ENCODE assay signal across 1 cellular context in the genomic region with DNA sequence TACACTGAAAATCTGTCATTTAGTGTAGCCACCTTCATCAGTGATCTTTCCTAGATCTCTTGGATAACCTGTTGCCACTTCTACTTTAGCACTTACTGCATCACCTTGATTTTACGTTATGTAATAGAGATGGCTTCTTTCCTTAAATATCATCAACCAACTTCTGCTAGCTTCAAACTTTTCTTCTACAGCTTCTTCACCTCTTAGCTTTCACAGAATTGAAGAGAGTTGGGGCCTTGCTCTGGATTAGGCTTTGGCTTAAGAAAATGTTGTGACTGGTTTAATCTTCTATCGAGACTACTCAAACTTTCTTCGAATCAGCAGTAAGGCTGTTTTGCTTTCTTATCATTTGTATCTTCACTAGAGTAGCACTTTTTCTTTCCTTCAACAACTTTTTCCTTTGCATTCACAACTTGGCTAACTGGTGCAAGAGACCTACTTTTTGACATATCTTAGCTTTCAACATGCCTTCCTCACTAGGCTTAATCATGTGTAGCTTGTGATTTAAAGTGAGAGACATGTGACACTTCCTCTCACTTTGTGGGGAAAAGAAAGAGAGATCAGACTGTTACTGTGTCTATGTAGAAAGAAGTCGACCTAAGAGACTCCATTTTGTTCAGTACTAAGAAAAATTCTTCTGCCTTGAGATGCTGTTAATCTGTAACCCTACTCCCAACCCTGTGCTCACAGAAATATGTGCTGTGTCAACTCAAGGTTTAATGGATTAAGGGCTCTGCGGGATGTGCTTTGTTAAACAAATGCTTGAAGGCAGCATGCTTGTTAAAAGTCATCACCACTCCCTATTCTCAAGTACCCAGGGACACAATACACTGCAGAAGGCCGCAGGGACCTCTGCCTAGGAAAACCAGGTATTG.
TF ChIP-seq lines count a peak whose summit lies in the region.

No MANE protein-coding gene starts in this region.

TF ChIP-seq in IMR-90, 13 proteins besides CTCF, POLR2A, EP300 and RAD21:
- TF ChIP-seq BHLHE40 (IDR thresholded peaks at IDR 0.05; ENCODE audit: low read depth, low read length) = no peak
- TF ChIP-seq NFE2L2 (IDR thresholded peaks at IDR 0.05; ENCODE audit: low read depth, low read length) = no peak
- TF ChIP-seq MAFK (IDR thresholded peaks at IDR 0.05; ENCODE audit: low read depth, low read length) = no peak
- no peak for TF ChIP-seq FOS (IDR thresholded peaks at IDR 0.05; ENCODE audit: low read depth, low read length)
- TF ChIP-seq, protein P1, sequence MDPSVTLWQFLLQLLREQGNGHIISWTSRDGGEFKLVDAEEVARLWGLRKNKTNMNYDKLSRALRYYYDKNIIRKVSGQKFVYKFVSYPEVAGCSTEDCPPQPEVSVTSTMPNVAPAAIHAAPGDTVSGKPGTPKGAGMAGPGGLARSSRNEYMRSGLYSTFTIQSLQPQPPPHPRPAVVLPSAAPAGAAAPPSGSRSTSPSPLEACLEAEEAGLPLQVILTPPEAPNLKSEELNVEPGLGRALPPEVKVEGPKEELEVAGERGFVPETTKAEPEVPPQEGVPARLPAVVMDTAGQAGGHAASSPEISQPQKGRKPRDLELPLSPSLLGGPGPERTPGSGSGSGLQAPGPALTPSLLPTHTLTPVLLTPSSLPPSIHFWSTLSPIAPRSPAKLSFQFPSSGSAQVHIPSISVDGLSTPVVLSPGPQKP (IDR thresholded peaks at IDR 0.05; ENCODE audit: borderline replicate concordance, low read depth, low read length) = no peak
- TF ChIP-seq SMC3 (IDR thresholded peaks at IDR 0.05; ENCODE audit: low read depth, low read length) = no peak
- no peak for TF ChIP-seq RCOR1 (IDR thresholded peaks at IDR 0.05; ENCODE audit: insufficient replicate concordance, low read length)
- no peak for TF ChIP-seq MXI1 (IDR thresholded peaks at IDR 0.05; ENCODE audit: borderline replicate concordance, low read depth, low read length)
- no peak for TF ChIP-seq RFX5 (IDR thresholded peaks at IDR 0.05; ENCODE audit: low read depth, low read length)
- TF ChIP-seq CHD1 (IDR thresholded peaks at IDR 0.05; ENCODE audit: low read depth, low read length) = no peak
- TF ChIP-seq CEBPB (IDR thresholded peaks at IDR 0.05; ENCODE audit: low read depth, low read length) = no peak
- TF ChIP-seq MAZ (IDR thresholded peaks at IDR 0.05; ENCODE audit: borderline replicate concordance, low read depth, low read length) = no peak
- no peak for TF ChIP-seq USF2 (IDR thresholded peaks at IDR 0.05; ENCODE audit: low read depth, low read length)
